ENCODE assay signal across 2 cellular contexts in genomic region chr5:178993955-178994579, GRCh38.
TF ChIP-seq lines count a peak whose summit lies in the region.

No MANE protein-coding gene starts in this region.

TF ChIP-seq in HEK293T, 16 proteins besides CTCF, POLR2A, EP300 and RAD21:
- TF ChIP-seq LEF1 (IDR thresholded peaks at IDR 0.05; ENCODE audit: borderline replicate concordance) (no peak), FOXK2 (IDR thresholded peaks at IDR 0.05) (no peak), ELF4 (IDR thresholded peaks at IDR 0.05) (no peak), TARDBP (IDR thresholded peaks at IDR 0.05) (no peak), ARNT (IDR thresholded peaks at IDR 0.05) (no peak), L3MBTL2 (conservative IDR thresholded peaks at IDR 0.05) (no peak), SP1 (IDR thresholded peaks at IDR 0.05) (no peak), BHLHE40 (IDR thresholded peaks at IDR 0.05; ENCODE audit: borderline replicate concordance) (no peak), HDGF (IDR thresholded peaks at IDR 0.05; ENCODE audit: borderline replicate concordance) (no peak)
TF ChIP-seq in HEK293T: peak in this region for 0.

TF ChIP-seq in H1, 55 proteins besides CTCF, POLR2A, EP300 and RAD21:
- TF ChIP-seq ATF2 (IDR thresholded peaks at IDR 0.05; ENCODE audit: low read length), result no peak
- no peak for TF ChIP-seq MAFK (IDR thresholded peaks at IDR 0.05; ENCODE audit: low read depth, low read length)
- TF ChIP-seq EZH2 (IDR thresholded peaks at IDR 0.05; ENCODE audit: low read depth, low read length, severe bottlenecking), result no peak
- no peak for TF ChIP-seq GTF2F1 (IDR thresholded peaks at IDR 0.05; ENCODE audit: borderline replicate concordance, low read depth, low read length)
- no peak for TF ChIP-seq NRF1 (IDR thresholded peaks at IDR 0.05; ENCODE audit: low read depth, low read length)
- TF ChIP-seq CHD2 (IDR thresholded peaks at IDR 0.05; ENCODE audit: low read length), result no peak
- TF ChIP-seq E2F6 (IDR thresholded peaks at IDR 0.05), result no peak
- TF ChIP-seq ZNF274 (IDR thresholded peaks at IDR 0.05; ENCODE audit: borderline replicate concordance, extremely low read depth, low read length), result no peak
- no peak for TF ChIP-seq SIRT6 (IDR thresholded peaks at IDR 0.05; ENCODE audit: low read length)
- TF ChIP-seq KDM5A (IDR thresholded peaks at IDR 0.05; ENCODE audit: low read length), result no peak
- TF ChIP-seq USF2 (IDR thresholded peaks at IDR 0.05; ENCODE audit: low read length), result no peak
- TF ChIP-seq FOSL1 (IDR thresholded peaks at IDR 0.05; ENCODE audit: insufficient read depth, low read depth, low read length), result no peak
- no peak for TF ChIP-seq SP1 (IDR thresholded peaks at IDR 0.05; ENCODE audit: low read depth, low read length)
- TF ChIP-seq CEBPB (IDR thresholded peaks at IDR 0.05; ENCODE audit: low read depth, low read length), result no peak
- TF ChIP-seq RXRA (IDR thresholded peaks at IDR 0.05; ENCODE audit: insufficient read depth, low read depth, low read length), result no peak
- no peak for TF ChIP-seq CHD7 (IDR thresholded peaks at IDR 0.05; ENCODE audit: insufficient replicate concordance, low read length)
- no peak for TF ChIP-seq SAP30 (IDR thresholded peaks at IDR 0.05; ENCODE audit: insufficient read depth, insufficient replicate concordance, low read length)
- no peak for TF ChIP-seq EGR1 (IDR thresholded peaks at IDR 0.05; ENCODE audit: borderline replicate concordance, low read depth, low read length)
